ENCODE assay signal across 9 cellular contexts in the genomic region with DNA sequence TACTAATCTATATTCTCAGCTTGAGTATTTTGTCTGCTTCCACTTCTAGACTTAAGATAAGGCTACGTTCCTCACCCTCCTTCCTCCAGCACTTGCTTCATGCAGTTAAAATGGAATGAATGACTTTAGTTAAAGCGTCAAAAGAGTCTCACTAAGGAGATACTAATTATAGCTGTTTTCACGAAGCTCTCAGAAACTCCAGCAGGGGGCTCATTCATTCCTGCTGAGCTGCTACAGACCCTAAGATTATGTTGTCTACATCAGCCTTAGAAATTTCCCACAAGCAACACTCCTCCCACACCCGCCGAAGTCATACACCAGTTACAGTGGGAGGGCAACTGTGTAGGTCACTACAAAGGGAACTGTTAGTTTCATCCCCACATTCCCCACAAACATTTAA. TPM values are rescaled to one million over a fixed set of nuclear protein-coding genes. Genes with fewer than 3 reads are reported as not detected.
DNase-seq lines count a peak whose midpoint lies in the region; ATAC-seq and TF ChIP-seq lines count a peak whose summit lies in the region.
"Had no signal": no experiment of that assay in that cellular context is flagged by ENCODE, and none has a peak within 500 bp of the region (broad histone marks: within the 10 kb centered on the region; RNA-seq: fewer than 3 reads in every experiment).

No MANE protein-coding gene starts in this region.

- no peak overlapping the region for H3K27ac Mint-ChIP-seq in nephron progenitor cell
- H3K27ac Mint-ChIP-seq: dendritic cell treated with granulocyte-macrophage colony-stimulating factor and Interleukin-4, amounts not matched to agents 40 ng/mL and 50 ng/mL, for 4 days had no signal

- peaks cover 16% of the 10 kb centered on the region for H3K4me1 Mint-ChIP-seq in nephron progenitor cell
- H3K4me1 Mint-ChIP-seq in activated T-cell treated with anti-CD3 and anti-CD28 coated beads, Interleukin-2, amount 50 U/mL, for 4 hours (ENCODE audit: low read depth), result no peaks in the 10 kb centered on the region

- H3K4me3 ChIP-seq in astrocyte of the spinal cord (ENCODE audit: low read depth, low read length), result no peak overlapping the region

- no peaks in the 10 kb centered on the region for H3K9me3 Mint-ChIP-seq in nephron progenitor cell
- peaks cover 5% of the 10 kb centered on the region for H3K9me3 Mint-ChIP-seq in activated T-cell treated with anti-CD3 and anti-CD28 coated beads, Interleukin-2, amount 50 U/mL, for 4 hours
- H3K9me3 Mint-ChIP-seq: dendritic cell treated with granulocyte-macrophage colony-stimulating factor and Interleukin-4, amounts not matched to agents 40 ng/mL and 50 ng/mL, for 4 days had no signal

- no peaks in the 10 kb centered on the region for H3K36me3 Mint-ChIP-seq in nephron progenitor cell (ENCODE audit: low read depth)
- H3K36me3 Mint-ChIP-seq in activated T-cell treated with anti-CD3 and anti-CD28 coated beads, Interleukin-2, amount 50 U/mL, for 4 hours (ENCODE audit: insufficient read depth), result no peaks in the 10 kb centered on the region

- ATAC-seq in GM21529 (IDR thresholded peaks at IDR 0.05; ENCODE audit: unreplicated experiment) (no peak), HG02884 (IDR thresholded peaks at IDR 0.05; ENCODE audit: unreplicated experiment) (no peak)
- no peak for ATAC-seq in activated T-cell treated with anti-CD3 and anti-CD28 coated beads, Interleukin-2, amount 50 U/mL, for 4 hours

- TF ChIP-seq CTCF in astrocyte of the spinal cord (IDR thresholded peaks at IDR 0.05; ENCODE audit: low read depth, low read length), result peak; percentile 54
- TF ChIP-seq CTCF in nephron progenitor cell (IDR thresholded peaks at IDR 0.05), result peak; percentile 26

- DNase-seq in GM03348 (ENCODE audit: low spot score) (peak; percentile 22), M059J (ENCODE audit: low read depth) (peak; percentile 50), astrocyte of the spinal cord (ENCODE audit: low read depth, low spot score) (peak; percentile 64), nephron progenitor cell (no peak)
- no peak for DNase-seq in activated T-cell treated with anti-CD3 and anti-CD28 coated beads, Interleukin-2, amount 50 U/mL, for 4 hours

- H3K27me3 Mint-ChIP-seq in nephron progenitor cell (ENCODE audit: low read depth, poor library complexity), result peaks cover 11% of the 10 kb centered on the region
- peaks cover 32% of the 10 kb centered on the region for H3K27me3 Mint-ChIP-seq in activated T-cell treated with anti-CD3 and anti-CD28 coated beads, Interleukin-2, amount 50 U/mL, for 4 hours (ENCODE audit: low read depth)

- no peak overlapping the region for H3K4me3 Mint-ChIP-seq in nephron progenitor cell
- no peak overlapping the region for H3K4me3 Mint-ChIP-seq in activated T-cell treated with anti-CD3 and anti-CD28 coated beads, Interleukin-2, amount 50 U/mL, for 4 hours
- H3K4me3 Mint-ChIP-seq: dendritic cell treated with granulocyte-macrophage colony-stimulating factor and Interleukin-4, amounts not matched to agents 40 ng/mL and 50 ng/mL, for 4 days had no signal

- in situ Hi-C loops in astrocyte of the spinal cord (cut with HindIII; ENCODE audit: low sequenced_read_pairs), result no loop called here

RNA-seq across cellular contexts. Expression of a gene that starts 57.0 kb away (rescaled TPM):
- 38.8 and 71.2 TPM in 2 replicates for total RNA-seq in M059J (2014; rRNA removed; shearing (Covaris generic))
- total RNA-seq in activated T-cell treated with anti-CD3 and anti-CD28 coated beads, Interleukin-2, amount 50 U/mL, for 4 hours, result 1 to 10 TPM; 2.7 to 4.1 (median 3.2) TPM
- total RNA-seq: T-helper 2 cell treated with Interferon-gamma antibody and Interleukin-4, amounts not matched to agents 100 ng/mL and 5 ng/mL, for 36 hours had no signal

Comparison
In these comparisons a context has a peak if more than half of its experiments do, and no peak if none do; other contexts are left out.
1. DNase-seq: peak in GM03348 (single experiment), M059J (single experiment) and astrocyte of the spinal cord (single experiment); none in nephron progenitor cell (single experiment) and activated T-cell treated with anti-CD3 and anti-CD28 coated beads, Interleukin-2, amount 50 U/mL, for 4 hours (single experiment).